8 cellular contexts compared by ENCODE assay signal in genomic region chr3:139389552-139390368, GRCh38. TPM values are rescaled to one million over a fixed set of nuclear protein-coding genes. Genes with fewer than 3 reads are reported as not detected.
DNase-seq lines count a peak whose midpoint lies in the region; ATAC-seq and TF ChIP-seq lines count a peak whose summit lies in the region.

Gene COPB2, minus strand, starts transcription at chr3:139389647. Its CDS starts 97 bp downstream, at chr3:139389550.

- WGBS in heart left ventricle, 4 donors: 0 to 1% (median 1%) methylated on average over 32 to 52 of the region's 52 CpGs

- intact Hi-C loops in T-helper 1 cell treated with Interleukin-12 subunit alpha and Interleukin-12 subunit beta and Interleukin-4 antibody, amounts not matched to agents 30 ng/mL and 1 ng/mL, for 36 hours (cut with micrococcal nuclease): loop anchor here (1.0 to 5.0 kb wide), 9 partner anchors 45 to 1553 kb away; partner anchors contain the start of genes ARMC8, CEP70, DBR1 and MRPS22
- intact Hi-C loops in heart left ventricle (cut with DNase I): loop anchor here in 4 of 10 donors (2.0 to 5.0 kb wide), 3 partner anchors 37 to 47 kb away; no protein-coding TSS in a partner anchor

- no peaks in the 10 kb centered on the region for H3K27me3 ChIP-seq in heart left ventricle

- peak in 1 of 2 donors; percentile 82 for TF ChIP-seq POLR2A in heart left ventricle (IDR thresholded peaks at IDR 0.05)

- H3K9me3 Mint-ChIP-seq in type B pancreatic cell: no peaks in the 10 kb centered on the region

- H3K4me3 Mint-ChIP-seq in type B pancreatic cell: peak within 1 kb of the TSS; percentile 100

- no peaks in the 10 kb centered on the region for H3K9me3 ChIP-seq in heart left ventricle

- in situ Hi-C loops in GM13976 (cut with MboI; ENCODE audit: low sequenced_read_pairs, unreplicated experiment): no loop called here

- H3K4me1 Mint-ChIP-seq in type B pancreatic cell (ENCODE audit: unreplicated experiment): peaks cover 45% of the 10 kb centered on the region

- H3K36me3 ChIP-seq in heart left ventricle: peaks cover 0 to 3% (median 0%) of the 10 kb centered on the region in 9 donors

- peaks cover 18% of the 10 kb centered on the region for H3K36me3 Mint-ChIP-seq in type B pancreatic cell

- peak within 1 kb of the TSS; percentile 100 for H3K27ac Mint-ChIP-seq in type B pancreatic cell

- peaks cover 0 to 58% (median 41%) of the 10 kb centered on the region in 12 donors for H3K4me1 ChIP-seq in heart left ventricle

- H3K27me3 Mint-ChIP-seq in type B pancreatic cell: no peaks in the 10 kb centered on the region

- ATAC-seq in HG02870 (IDR thresholded peaks at IDR 0.05; ENCODE audit: unreplicated experiment) (peak; percentile 98), heart left ventricle (peak; percentile 99)

- peak within 1 kb of the TSS; percentile 80 to 98 (median 93) for H3K27ac ChIP-seq in heart left ventricle

- peak; percentile 98 for DNase-seq in GM13976 (ENCODE audit: low spot score)
- DNase-seq in NCI-H146 treated with DMSO at 0.1 percent for 48 hours (lab: John Stamatoyannopoulos, UW; ENCODE audit: unreplicated experiment): peak; percentile 100
- peak; percentile 98 for DNase-seq in amniotic epithelial cell (ENCODE audit: low read depth)
- peak; percentile 99 to 100 (median 100) for DNase-seq in heart left ventricle
- peak; percentile 99 for DNase-seq in pons (ENCODE audit: low spot score)
- DNase-seq in type B pancreatic cell (ENCODE audit: extremely low spot score, unreplicated experiment): peak; percentile 99

- TF ChIP-seq CTCF in GM13976 (IDR thresholded peaks at IDR 0.05; ENCODE audit: borderline replicate concordance, control extremely low read depth, extremely low read depth, insufficient read depth, missing control alignments): no peak
- no peak for TF ChIP-seq CTCF in heart left ventricle (IDR thresholded peaks at IDR 0.05)
- TF ChIP-seq CTCF in type B pancreatic cell (conservative IDR thresholded peaks at IDR 0.05): no peak

- H3K4me3 ChIP-seq in heart left ventricle: peak within 1 kb of the TSS; percentile 72 to 95 (median 79)

RNA-seq across cellular contexts. Expression of gene COPB2, which starts in this region (rescaled TPM):
- 112 and 118 TPM in 2 replicates for total RNA-seq in T-helper 1 cell treated with Interleukin-12 subunit alpha and Interleukin-12 subunit beta and Interleukin-4 antibody, amounts not matched to agents 30 ng/mL and 1 ng/mL, for 36 hours
- 10 to 100 TPM; 40.1 to 80.2 (median 62.3) TPM for total RNA-seq in heart left ventricle
- polyA plus RNA-seq in heart left ventricle: 10 to 100 TPM; 17.7 to 75.7 TPM
- 140 and 164 TPM in 2 replicates for total RNA-seq in type B pancreatic cell (ENCODE audit: low replicate concordance)

Comparison
In these comparisons a context has a peak if more than half of its experiments do, and no peak if none do; other contexts are left out.
1. Peak in every context shown above with its lines: DNase-seq, ATAC-seq, H3K4me3 ChIP-seq and H3K27ac ChIP-seq.